In genomic region chr2:78202366-78202765, GRCh38 we compare ENCODE assay signal across 8 cellular contexts.
"Had no signal": no experiment of that assay in that cellular context is flagged by ENCODE, and none has a peak within 500 bp of the region (broad histone marks: within the 10 kb centered on the region; RNA-seq: fewer than 3 reads in every experiment).

No MANE protein-coding gene starts in this region.

- H3K27ac ChIP-seq: HL-60 had no signal

- H3K4me1 Mint-ChIP-seq: GM23338 had no signal

- H3K9me3 Mint-ChIP-seq: GM23338, H9 had no signal

- H3K4me3 Mint-ChIP-seq: GM23338, H9 had no signal

- H3K27ac Mint-ChIP-seq: GM23338, H9 had no signal

- ATAC-seq: GM23338, K562 had no signal

- H3K4me3 ChIP-seq: GM23338, K562 had no signal

- FAIRE-seq: H1, K562 had no signal

- DNase-seq: H9, HCEC 1CT, IMR-90, KG1 had no signal
